Comparison of ENCODE assay signal across 14 cellular contexts in genomic region chr10:85620807-85621206, GRCh38.
A peak's percentile ranks its signal among the peaks of the same experiment; 100 is the strongest.
DNase-seq lines count a peak whose midpoint lies in the region; ATAC-seq and TF ChIP-seq lines count a peak whose summit lies in the region.
"Had no signal": no experiment of that assay in that cellular context is flagged by ENCODE, and none has a peak within 500 bp of the region (broad histone marks: within the 10 kb centered on the region; RNA-seq: fewer than 3 reads in every experiment).

No MANE protein-coding gene starts in this region.

- H3K4me3 ChIP-seq in right atrium auricular region (no peak overlapping the region), heart right ventricle (no peak overlapping the region), colonic mucosa (no peak overlapping the region), mesendoderm (ENCODE audit: low read length) (no peak overlapping the region)

- no peaks in the 10 kb centered on the region for H3K36me3 ChIP-seq in right atrium auricular region
- H3K36me3 ChIP-seq in heart right ventricle: no peaks in the 10 kb centered on the region
- H3K36me3 ChIP-seq in colonic mucosa: no peaks in the 10 kb centered on the region
- no peaks in the 10 kb centered on the region for H3K36me3 ChIP-seq in mesendoderm (ENCODE audit: control insufficient read depth, insufficient read depth, low read length)

- no peaks in the 10 kb centered on the region for H3K79me1 ChIP-seq in mesendoderm (ENCODE audit: low read length)

- no peak overlapping the region for H3K56ac ChIP-seq in mesendoderm (ENCODE audit: low read length)

- H3K9me3 ChIP-seq in right atrium auricular region (no peaks in the 10 kb centered on the region), heart right ventricle (no peaks in the 10 kb centered on the region), colonic mucosa (no peaks in the 10 kb centered on the region)

- TF ChIP-seq CTCF in right atrium auricular region (IDR thresholded peaks at IDR 0.05) (no peak), heart right ventricle (IDR thresholded peaks at IDR 0.05) (no peak), colonic mucosa (IDR thresholded peaks at IDR 0.05) (no peak), osteocyte (IDR thresholded peaks at IDR 0.05) (no peak), nephron progenitor cell (IDR thresholded peaks at IDR 0.05) (no peak)

- intact Hi-C loops in heart right ventricle (cut with DNase I) (loop anchor here in 1 of 10 donors (5.0 kb wide), 1 partner anchor 1539 kb away; no protein-coding TSS in a partner anchor), colonic mucosa (cut with DNase I) (no loop called here)

- no peak overlapping the region for H4K8ac ChIP-seq in mesendoderm (ENCODE audit: low read depth, low read length)

- H3K36me3 Mint-ChIP-seq in osteocyte (ENCODE audit: unreplicated experiment): no peaks in the 10 kb centered on the region
- no peaks in the 10 kb centered on the region for H3K36me3 Mint-ChIP-seq in nephron progenitor cell (ENCODE audit: low read depth)

- no peak overlapping the region for H4K5ac ChIP-seq in mesendoderm (ENCODE audit: low read length)

- no peak overlapping the region for H2AK5ac ChIP-seq in mesendoderm (ENCODE audit: low read length)

- H3K4me1 Mint-ChIP-seq in osteocyte (ENCODE audit: unreplicated experiment) (no peaks in the 10 kb centered on the region), nephron progenitor cell (peaks cover 6% of the 10 kb centered on the region)

- H3K23ac ChIP-seq in mesendoderm (ENCODE audit: low read length): no peak overlapping the region

- no peak overlapping the region for H2BK120ac ChIP-seq in mesendoderm (ENCODE audit: low read depth, low read length)

- H3K9ac ChIP-seq in colonic mucosa (ENCODE audit: low read depth in 2 of 2, low read length in 2 of 2): no peak overlapping the region
- no peak overlapping the region for H3K9ac ChIP-seq in mesendoderm (ENCODE audit: low read length)

- H3K4me2 ChIP-seq in mesendoderm (ENCODE audit: low read length): no peak overlapping the region

- DNase-seq in right atrium auricular region (ENCODE audit: low spot score) (peak; percentile 28), heart right ventricle (no peak), colonic mucosa (no peak), osteocyte (ENCODE audit: extremely low spot score, unreplicated experiment) (peak; percentile 44), nephron progenitor cell (no peak), NCI-H2227 (lab: John Stamatoyannopoulos, UW; ENCODE audit: unreplicated experiment) (no peak), mesendoderm (no peak)
- DNase-seq: AML-193; CD4-positive, alpha-beta T cell; DMS79 treated with DMSO at 0.1 percent for 48 hours; GF-D8; GOT3; H7 had no signal

- H3K27ac Mint-ChIP-seq in osteocyte (ENCODE audit: unreplicated experiment) (no peak overlapping the region), nephron progenitor cell (no peak overlapping the region)
- H3K27ac Mint-ChIP-seq: CD4-positive, alpha-beta T cell had no signal

- H2BK5ac ChIP-seq in mesendoderm (ENCODE audit: low read length): no peak overlapping the region

- H3K4me3 Mint-ChIP-seq in osteocyte (ENCODE audit: unreplicated experiment): no peak overlapping the region
- H3K4me3 Mint-ChIP-seq in nephron progenitor cell: no peak overlapping the region
- H3K4me3 Mint-ChIP-seq: CD4-positive, alpha-beta T cell had no signal

- 88 to 91% methylated on average over 3 of the region's 3 CpGs for WGBS in heart right ventricle, 2 donors
- no CpG with 5 or more reads among the region's 3 CpGs for WGBS in mesendoderm (ENCODE audit: extremely low coverage, insufficient coverage, low lambda C conversion rate)

- H3K27ac ChIP-seq in right atrium auricular region: no peak overlapping the region
- H3K27ac ChIP-seq in heart right ventricle: no peak overlapping the region
- peak overlapping the region; percentile 64 for H3K27ac ChIP-seq in colonic mucosa
- no peak overlapping the region for H3K27ac ChIP-seq in mesendoderm (ENCODE audit: low read depth, low read length)
- H3K27ac ChIP-seq: C4-2B had no signal

- H3K18ac ChIP-seq in mesendoderm (ENCODE audit: low read length): no peak overlapping the region

- H3K4me1 ChIP-seq in right atrium auricular region: no peaks in the 10 kb centered on the region
- no peaks in the 10 kb centered on the region for H3K4me1 ChIP-seq in heart right ventricle
- H3K4me1 ChIP-seq in colonic mucosa: no peaks in the 10 kb centered on the region
- no peaks in the 10 kb centered on the region for H3K4me1 ChIP-seq in mesendoderm (ENCODE audit: control insufficient read depth, low read depth, low read length)

- H3K79me2 ChIP-seq in mesendoderm (ENCODE audit: control insufficient read depth, insufficient read depth, low read length): no peaks in the 10 kb centered on the region

- H3K4ac ChIP-seq in mesendoderm (ENCODE audit: low read depth, low read length): no peak overlapping the region

- H3K27me3 ChIP-seq in right atrium auricular region (no peaks in the 10 kb centered on the region), heart right ventricle (no peaks in the 10 kb centered on the region), colonic mucosa (no peaks in the 10 kb centered on the region), mesendoderm (ENCODE audit: insufficient read depth, low read length, poor library complexity) (no peaks in the 10 kb centered on the region)

- H3K27me3 Mint-ChIP-seq in osteocyte (ENCODE audit: unreplicated experiment): no peaks in the 10 kb centered on the region
- peaks cover 20% of the 10 kb centered on the region for H3K27me3 Mint-ChIP-seq in nephron progenitor cell (ENCODE audit: low read depth, poor library complexity)
- H3K27me3 Mint-ChIP-seq: CD4-positive, alpha-beta T cell had no signal

- H2BK15ac ChIP-seq in mesendoderm (replicated peaks; ENCODE audit: low read depth): no peak overlapping the region

- no peak for ATAC-seq in heart right ventricle

- H3K9me3 Mint-ChIP-seq in osteocyte (ENCODE audit: unreplicated experiment): peaks cover 9% of the 10 kb centered on the region
- H3K9me3 Mint-ChIP-seq in nephron progenitor cell: no peaks in the 10 kb centered on the region
- H3K9me3 Mint-ChIP-seq: CD4-positive, alpha-beta T cell had no signal

Comparison
In these comparisons a context has a peak if more than half of its experiments do, and no peak if none do; other contexts are left out.
1. DNase-seq: peak in right atrium auricular region (single experiment) and osteocyte (single experiment); none in heart right ventricle (0 of 2), colonic mucosa (single experiment), nephron progenitor cell (single experiment), NCI-H2227 (single experiment) and mesendoderm (single experiment).